2 cellular contexts compared by ENCODE assay signal in the genomic region with DNA sequence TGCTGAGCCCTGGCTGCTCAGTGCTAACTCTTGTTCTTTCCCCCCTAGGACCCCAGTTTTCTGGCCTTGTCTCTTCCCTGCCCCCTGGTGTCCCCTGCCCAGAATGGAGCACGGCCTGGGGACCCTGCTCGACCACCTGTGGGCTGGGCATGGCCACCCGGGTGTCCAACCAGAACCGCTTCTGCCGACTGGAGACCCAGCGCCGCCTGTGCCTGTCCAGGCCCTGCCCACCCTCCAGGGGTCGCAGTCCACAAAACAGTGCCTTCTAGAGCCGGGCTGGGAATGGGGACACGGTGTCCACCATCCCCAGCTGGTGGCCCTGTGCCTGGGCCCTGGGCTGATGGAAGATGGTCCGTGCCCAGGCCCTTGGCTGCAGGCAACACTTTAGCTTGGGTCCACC.
TF ChIP-seq lines count a peak whose summit lies in the region.

No MANE protein-coding gene starts in this region.

TF ChIP-seq in IMR-90, 13 proteins besides CTCF, POLR2A, EP300 and RAD21:
- TF ChIP-seq, protein P1, sequence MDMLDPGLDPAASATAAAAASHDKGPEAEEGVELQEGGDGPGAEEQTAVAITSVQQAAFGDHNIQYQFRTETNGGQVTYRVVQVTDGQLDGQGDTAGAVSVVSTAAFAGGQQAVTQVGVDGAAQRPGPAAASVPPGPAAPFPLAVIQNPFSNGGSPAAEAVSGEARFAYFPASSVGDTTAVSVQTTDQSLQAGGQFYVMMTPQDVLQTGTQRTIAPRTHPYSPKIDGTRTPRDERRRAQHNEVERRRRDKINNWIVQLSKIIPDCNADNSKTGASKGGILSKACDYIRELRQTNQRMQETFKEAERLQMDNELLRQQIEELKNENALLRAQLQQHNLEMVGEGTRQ (IDR thresholded peaks at IDR 0.05; ENCODE audit: low read depth, low read length), result no peak
- TF ChIP-seq BHLHE40 (IDR thresholded peaks at IDR 0.05; ENCODE audit: low read depth, low read length) (no peak), FOS (IDR thresholded peaks at IDR 0.05; ENCODE audit: low read depth, low read length) (no peak), MXI1 (IDR thresholded peaks at IDR 0.05; ENCODE audit: borderline replicate concordance, low read depth, low read length) (no peak), MAZ (IDR thresholded peaks at IDR 0.05; ENCODE audit: borderline replicate concordance, low read depth, low read length) (no peak), RFX5 (IDR thresholded peaks at IDR 0.05; ENCODE audit: low read depth, low read length) (no peak), RCOR1 (IDR thresholded peaks at IDR 0.05; ENCODE audit: insufficient replicate concordance, low read length) (no peak), NFE2L2 (IDR thresholded peaks at IDR 0.05; ENCODE audit: low read depth, low read length) (no peak), CEBPB (IDR thresholded peaks at IDR 0.05; ENCODE audit: low read depth, low read length) (no peak), MAFK (IDR thresholded peaks at IDR 0.05; ENCODE audit: low read depth, low read length) (no peak), SMC3 (IDR thresholded peaks at IDR 0.05; ENCODE audit: low read depth, low read length) (no peak)
- TF ChIP-seq, protein P2, sequence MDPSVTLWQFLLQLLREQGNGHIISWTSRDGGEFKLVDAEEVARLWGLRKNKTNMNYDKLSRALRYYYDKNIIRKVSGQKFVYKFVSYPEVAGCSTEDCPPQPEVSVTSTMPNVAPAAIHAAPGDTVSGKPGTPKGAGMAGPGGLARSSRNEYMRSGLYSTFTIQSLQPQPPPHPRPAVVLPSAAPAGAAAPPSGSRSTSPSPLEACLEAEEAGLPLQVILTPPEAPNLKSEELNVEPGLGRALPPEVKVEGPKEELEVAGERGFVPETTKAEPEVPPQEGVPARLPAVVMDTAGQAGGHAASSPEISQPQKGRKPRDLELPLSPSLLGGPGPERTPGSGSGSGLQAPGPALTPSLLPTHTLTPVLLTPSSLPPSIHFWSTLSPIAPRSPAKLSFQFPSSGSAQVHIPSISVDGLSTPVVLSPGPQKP (IDR thresholded peaks at IDR 0.05; ENCODE audit: borderline replicate concordance, low read depth, low read length), result no peak
TF ChIP-seq in IMR-90: peak in this region for 0.

TF ChIP-seq in K562, 482 proteins besides CTCF, POLR2A, EP300 and RAD21:
- TF ChIP-seq, protein P3, sequence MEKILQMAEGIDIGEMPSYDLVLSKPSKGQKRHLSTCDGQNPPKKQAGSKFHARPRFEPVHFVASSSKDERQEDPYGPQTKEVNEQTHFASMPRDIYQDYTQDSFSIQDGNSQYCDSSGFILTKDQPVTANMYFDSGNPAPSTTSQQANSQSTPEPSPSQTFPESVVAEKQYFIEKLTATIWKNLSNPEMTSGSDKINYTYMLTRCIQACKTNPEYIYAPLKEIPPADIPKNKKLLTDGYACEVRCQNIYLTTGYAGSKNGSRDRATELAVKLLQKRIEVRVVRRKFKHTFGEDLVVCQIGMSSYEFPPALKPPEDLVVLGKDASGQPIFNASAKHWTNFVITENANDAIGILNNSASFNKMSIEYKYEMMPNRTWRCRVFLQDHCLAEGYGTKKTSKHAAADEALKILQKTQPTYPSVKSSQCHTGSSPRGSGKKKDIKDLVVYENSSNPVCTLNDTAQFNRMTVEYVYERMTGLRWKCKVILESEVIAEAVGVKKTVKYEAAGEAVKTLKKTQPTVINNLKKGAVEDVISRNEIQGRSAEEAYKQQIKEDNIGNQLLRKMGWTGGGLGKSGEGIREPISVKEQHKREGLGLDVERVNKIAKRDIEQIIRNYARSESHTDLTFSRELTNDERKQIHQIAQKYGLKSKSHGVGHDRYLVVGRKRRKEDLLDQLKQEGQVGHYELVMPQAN (IDR thresholded peaks at IDR 0.05; ENCODE audit: borderline replicate concordance), result no peak
- TF ChIP-seq, protein P4, sequence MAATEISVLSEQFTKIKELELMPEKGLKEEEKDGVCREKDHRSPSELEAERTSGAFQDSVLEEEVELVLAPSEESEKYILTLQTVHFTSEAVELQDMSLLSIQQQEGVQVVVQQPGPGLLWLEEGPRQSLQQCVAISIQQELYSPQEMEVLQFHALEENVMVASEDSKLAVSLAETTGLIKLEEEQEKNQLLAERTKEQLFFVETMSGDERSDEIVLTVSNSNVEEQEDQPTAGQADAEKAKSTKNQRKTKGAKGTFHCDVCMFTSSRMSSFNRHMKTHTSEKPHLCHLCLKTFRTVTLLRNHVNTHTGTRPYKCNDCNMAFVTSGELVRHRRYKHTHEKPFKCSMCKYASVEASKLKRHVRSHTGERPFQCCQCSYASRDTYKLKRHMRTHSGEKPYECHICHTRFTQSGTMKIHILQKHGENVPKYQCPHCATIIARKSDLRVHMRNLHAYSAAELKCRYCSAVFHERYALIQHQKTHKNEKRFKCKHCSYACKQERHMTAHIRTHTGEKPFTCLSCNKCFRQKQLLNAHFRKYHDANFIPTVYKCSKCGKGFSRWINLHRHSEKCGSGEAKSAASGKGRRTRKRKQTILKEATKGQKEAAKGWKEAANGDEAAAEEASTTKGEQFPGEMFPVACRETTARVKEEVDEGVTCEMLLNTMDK (IDR thresholded peaks at IDR 0.05; ENCODE audit: borderline replicate concordance, insufficient read depth, low read depth, low read length, poor library complexity, severe bottlenecking), result peak; percentile 51
- no peak for TF ChIP-seq PML (IDR thresholded peaks at IDR 0.05; ENCODE audit: low read length)
- no peak for TF ChIP-seq PRMT5 (CRISPR knock-in tag; IDR thresholded peaks at IDR 0.05)
